8 cellular contexts compared by ENCODE assay signal in the genomic region with DNA sequence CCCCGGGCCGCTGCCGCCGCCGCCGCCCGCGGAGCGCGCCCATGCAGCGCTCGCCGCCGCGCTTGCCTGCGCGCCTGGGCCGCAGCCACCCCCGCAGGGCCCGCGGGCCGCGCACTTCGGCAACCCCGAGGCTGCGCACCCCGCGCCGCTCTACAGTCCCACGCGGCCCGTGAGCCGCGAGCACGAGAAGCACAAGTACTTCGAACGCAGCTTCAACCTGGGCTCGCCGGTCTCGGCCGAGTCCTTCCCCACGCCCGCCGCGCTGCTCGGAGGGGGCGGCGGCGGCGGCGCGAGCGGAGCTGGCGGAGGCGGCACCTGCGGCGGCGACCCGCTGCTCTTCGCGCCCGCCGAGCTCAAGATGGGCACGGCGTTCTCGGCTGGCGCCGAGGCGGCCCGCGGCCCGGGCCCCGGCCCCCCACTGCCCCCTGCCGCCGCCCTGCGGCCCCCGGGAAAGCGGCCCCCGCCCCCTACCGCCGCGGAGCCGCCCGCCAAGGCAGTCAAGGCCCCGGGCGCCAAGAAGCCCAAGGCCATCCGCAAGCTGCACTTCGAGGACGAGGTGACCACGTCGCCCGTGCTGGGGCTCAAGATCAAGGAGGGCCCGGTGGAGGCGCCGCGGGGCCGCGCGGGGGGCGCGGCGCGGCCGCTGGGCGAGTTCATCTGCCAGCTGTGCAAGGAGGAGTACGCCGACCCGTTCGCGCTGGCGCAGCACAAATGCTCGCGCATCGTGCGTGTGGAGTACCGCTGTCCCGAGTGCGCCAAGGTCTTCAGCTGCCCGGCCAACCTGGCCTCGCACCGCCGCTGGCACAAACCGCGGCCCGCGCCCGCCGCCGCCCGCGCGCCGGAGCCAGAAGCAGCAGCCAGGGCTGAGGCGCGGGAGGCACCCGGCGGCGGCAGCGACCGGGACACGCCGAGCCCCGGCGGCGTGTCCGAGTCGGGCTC. TPM values are rescaled to one million over a fixed set of nuclear protein-coding genes. Genes with fewer than 3 reads are reported as not detected.
DNase-seq lines count a peak whose midpoint lies in the region; TF ChIP-seq lines count a peak whose summit lies in the region.

No MANE protein-coding gene starts in this region.

- in situ Hi-C loops in mammary epithelial cell (cut with MboI; ENCODE audit: low sequenced_read_pairs in 2 of 2) = loop anchor here in 1 of 2 donors (25.0 kb wide), 2 partner anchors 194 to 281 kb away; no protein-coding TSS in a partner anchor

- no TSS peak for BruUV-seq in mammary epithelial cell (replicated peaks; lab: Mats Ljungman, UMichigan)

- dilution Hi-C loops in mammary epithelial cell (cut with HindIII; ENCODE audit: low sequenced_read_pairs) = loop anchor here (25.0 kb wide), 1 partner anchor 194 kb away; no protein-coding TSS in a partner anchor

- H3K27me3 Mint-ChIP-seq in neural progenitor cell (ENCODE audit: insufficient read depth, low read depth) = peaks cover 67% of the 10 kb centered on the region

- H3K79me2 ChIP-seq in mammary epithelial cell (ENCODE audit: insufficient read depth, low read length) = no peaks in the 10 kb centered on the region
- H3K79me2 ChIP-seq in neural progenitor cell (ENCODE audit: low read depth) = no peaks in the 10 kb centered on the region

- H3K4me3 Mint-ChIP-seq in neural progenitor cell = no peak overlapping the region

- no peaks in the 10 kb centered on the region for H3K36me3 Mint-ChIP-seq in neural progenitor cell

- CTCF ChIA-PET in mammary epithelial cell (lab: Charles Lee; ENCODE audit: low non-redundant PET) = no interaction called here

- H3F3A ChIP-seq in neural progenitor cell (ENCODE audit: low read depth) = peaks cover 63% of the 10 kb centered on the region

- H3K4me2 ChIP-seq in mammary epithelial cell (ENCODE audit: insufficient read depth, low read depth, low read length) = peak overlapping the region; percentile 79
- peak overlapping the region; percentile 80 for H3K4me2 ChIP-seq in neural progenitor cell

- peaks cover 4% of the 10 kb centered on the region for H3K27me3 ChIP-seq in GM06990 (replicated peaks; ENCODE audit: control insufficient read depth, insufficient read depth, low read length)
- H3K27me3 ChIP-seq in mammary epithelial cell (ENCODE audit: insufficient read depth, low read length) = peaks cover 63% of the 10 kb centered on the region
- H3K27me3 ChIP-seq in neural progenitor cell = peaks cover 100% of the 10 kb centered on the region

- peaks cover 33% of the 10 kb centered on the region for H3K4me1 Mint-ChIP-seq in neural progenitor cell

- H3K27ac ChIP-seq in mammary epithelial cell (ENCODE audit: insufficient read depth, low read depth, low read length) (no peak overlapping the region), neural progenitor cell (no peak overlapping the region)

- H3K9ac ChIP-seq in mammary epithelial cell (ENCODE audit: insufficient read depth, low read length) (no peak overlapping the region), neural progenitor cell (no peak overlapping the region)

- H3K4me3 ChIP-seq in GM06990 (replicated peaks; ENCODE audit: low read depth, low read length) (no peak overlapping the region; the same call in 1 of the 2 replicates), mammary epithelial cell (replicated peaks in 1 of 3; ENCODE audit: insufficient read depth in 1 of 3, low read depth in 2 of 3, low read length in 3 of 3) (peak overlapping the region in 1 of 3 experiments; percentile 32), neural progenitor cell (peak overlapping the region; percentile 46)

- no peaks in the 10 kb centered on the region for H3K9me3 Mint-ChIP-seq in neural progenitor cell

- no peak overlapping the region for H3K27ac Mint-ChIP-seq in neural progenitor cell

- intact Hi-C loops in mammary epithelial cell (cut with micrococcal nuclease) = loop anchor here (10.0 kb wide), 1 partner anchor 96 kb away; no protein-coding TSS in a partner anchor

- H3K4me1 ChIP-seq in mammary epithelial cell (ENCODE audit: insufficient read depth, low read length) (peaks cover 22% of the 10 kb centered on the region), neural progenitor cell (peaks cover 35% of the 10 kb centered on the region)

- H4K20me1 ChIP-seq in mammary epithelial cell (ENCODE audit: insufficient read depth, low read length) (peaks cover 5% of the 10 kb centered on the region), neural progenitor cell (ENCODE audit: low read depth) (peaks cover 66% of the 10 kb centered on the region)

- WGBS in mammary epithelial cell (ENCODE audit: low coverage, missing lambda C conversion rate) = 0% methylated on average over 14 of the region's 147 CpGs

- no peak overlapping the region for H2AFZ ChIP-seq in mammary epithelial cell (ENCODE audit: low read depth, low read length)
- no peak overlapping the region for H2AFZ ChIP-seq in neural progenitor cell (replicated peaks)

- no peak for TF ChIP-seq CTCF in GM06990 (IDR thresholded peaks at IDR 0.05; ENCODE audit: insufficient read depth, low read length, poor library complexity, severe bottlenecking)
- TF ChIP-seq CTCF in mammary epithelial cell (conservative IDR thresholded peaks at IDR 0.05 in 1 of 2, IDR thresholded peaks at IDR 0.05 in 1 of 2; ENCODE audit: extremely low read depth in 1 of 2, insufficient read depth in 1 of 2, low read depth in 1 of 2, low read length in 2 of 2) = no peak
- no peak for TF ChIP-seq CTCF in neural progenitor cell (IDR thresholded peaks at IDR 0.05)

- H3K36me3 ChIP-seq in GM06990 (ENCODE audit: control insufficient read depth, insufficient read depth, low read length) = no peaks in the 10 kb centered on the region
- H3K36me3 ChIP-seq in mammary epithelial cell (ENCODE audit: insufficient read depth, low read length) = no peaks in the 10 kb centered on the region
- H3K36me3 ChIP-seq in neural progenitor cell = no peaks in the 10 kb centered on the region

- DNase-seq in GM06990 (ENCODE audit: extremely low read depth, insufficient read length) (peak; percentile 50), HuH-7.5 (ENCODE audit: low spot score) (peak; percentile 67), mammary epithelial cell (peak; percentile 16), neural progenitor cell (ENCODE audit: low spot score) (peak; percentile 63), GOT3 (lab: John Stamatoyannopoulos, UW) (no peak), CD1c-positive myeloid dendritic cell (ENCODE audit: extremely low spot score) (no peak), NCI-H1694 (lab: John Stamatoyannopoulos, UW) (no peak), kidney tubule cell (ENCODE audit: low spot score) (no peak)

- H3K9me3 ChIP-seq in mammary epithelial cell (replicated peaks; ENCODE audit: insufficient read depth, low read length) (no peaks in the 10 kb centered on the region), neural progenitor cell (ENCODE audit: low read depth) (no peaks in the 10 kb centered on the region)

RNA-seq across cellular contexts. Expression of gene INSM1, which starts 0.8 kb away (rescaled TPM):
- total RNA-seq in mammary epithelial cell (not detected), neural progenitor cell (ENCODE audit: low replicate concordance) (0.28 and 0.41 TPM in 2 replicates)
- polyA plus RNA-seq in mammary epithelial cell = not detected
- polyA minus RNA-seq in mammary epithelial cell = not detected

Comparison
In these comparisons a context has a peak if more than half of its experiments do, and no peak if none do; other contexts are left out.
1. DNase-seq: peak in GM06990 (single experiment), HuH-7.5 (single experiment), mammary epithelial cell (single experiment) and neural progenitor cell (single experiment); none in GOT3 (single experiment), CD1c-positive myeloid dendritic cell (single experiment), NCI-H1694 (single experiment) and kidney tubule cell (single experiment).